In the genomic region with DNA sequence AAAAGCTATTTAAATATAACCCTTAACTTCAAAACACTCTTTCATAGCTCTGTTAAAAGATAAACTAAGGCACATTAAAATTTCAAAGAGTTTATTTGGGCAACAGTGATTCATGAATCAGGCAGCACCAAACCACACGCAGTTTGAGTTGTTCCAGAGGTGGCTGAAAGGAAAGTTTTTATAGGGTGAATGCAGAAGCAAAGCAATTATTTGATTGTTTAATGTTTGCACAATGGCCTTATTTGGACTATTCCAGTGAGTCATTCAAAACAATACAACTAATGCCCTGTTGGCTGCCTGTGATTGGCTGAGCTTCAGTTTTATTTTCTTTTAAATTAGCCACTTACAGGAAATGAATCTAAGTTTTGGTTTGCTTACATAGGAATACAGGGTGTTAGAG, we compare ENCODE assay signal across 30 cellular contexts.
DNase-seq lines count a peak whose midpoint lies in the region; ATAC-seq, FAIRE-seq and TF ChIP-seq lines count a peak whose summit lies in the region.
"Had no signal": no experiment of that assay in that cellular context is flagged by ENCODE, and none has a peak within 500 bp of the region (broad histone marks: within the 10 kb centered on the region; RNA-seq: fewer than 3 reads in every experiment).

No MANE protein-coding gene starts in this region.

- TF ChIP-seq POLR2A in tibial nerve (IDR thresholded peaks at IDR 0.05), result no peak

- WGBS in tibial nerve, 2 donors, result 43 to 53% methylated on average over 1 of the region's 1 CpG

- no peak for FAIRE-seq in urothelium cell line (lab: Jason Lieb, UNC)
- FAIRE-seq: H54 had no signal

- ATAC-seq in GM21786 (IDR thresholded peaks at IDR 0.05; ENCODE audit: unreplicated experiment), result no peak
- ATAC-seq: left cardiac atrium; naive thymus-derived CD4-positive, alpha-beta T cell; sciatic nerve had no signal

- TF ChIP-seq CTCF in fibroblast of lung (conservative IDR thresholded peaks at IDR 0.05 in 1 of 2, IDR thresholded peaks at IDR 0.05 in 1 of 2; ENCODE audit: low read depth in 1 of 2, low read length in 2 of 2) (no peak), tibial nerve (IDR thresholded peaks at IDR 0.05) (no peak)

- no peak for TF ChIP-seq EP300 in tibial nerve (IDR thresholded peaks at IDR 0.05)

- H3K9me3 ChIP-seq in fibroblast of lung (ENCODE audit: control insufficient read depth, insufficient read depth, low read depth, low read length) (no peaks in the 10 kb centered on the region), tibial nerve (peaks cover 0 to 7% (median 3%) of the 10 kb centered on the region in 4 donors)
- H3K9me3 ChIP-seq: SK-N-SH had no signal

- DNase-seq in DMS53 (lab: John Stamatoyannopoulos, UW), result peak; percentile 26
- no peak for DNase-seq in DMS53 treated with DMSO at 0.1 percent for 48 hours (lab: John Stamatoyannopoulos, UW; ENCODE audit: unreplicated experiment)
- DNase-seq in T1000 (lab: John Stamatoyannopoulos, UW), result peak; percentile 31
- peak; percentile 15 to 37 for DNase-seq in fibroblast of lung (ENCODE audit: low read depth in 2 of 2)
- DNase-seq in tibial nerve (ENCODE audit: low spot score in 2 of 2), result no peak
- DNase-seq in urothelium cell line (ENCODE audit: low spot score), result no peak
- DNase-seq in superior temporal gyrus (ENCODE audit: extremely low spot score), result no peak
- DNase-seq: activated gamma-delta T cell; activated naive CD8-positive, alpha-beta T cell treated with anti-CD3 and anti-CD28 coated beads for 36 hours; activated T-cell treated with anti-CD3 and anti-CD28 coated beads, Interleukin-2, amount 50 U/mL, for 24 hours; aorta; COR-L47; DMS79; left cardiac atrium; naive thymus-derived CD4-positive, alpha-beta T cell; NCI-H1105 treated with DMSO at 0.1 percent for 48 hours; NCI-H187 treated with DMSO at 0.1 percent for 48 hours; NCI-H2171; RPMI8226; SK-N-SH; stimulated activated CD4-positive, alpha-beta T cell treated with anti-CD3 and anti-CD28 coated beads, Interleukin-12 subunit alpha, Interleukin-12 subunit beta, amount 100 ng/mL, for 4 hours; stimulated activated CD4-positive, alpha-beta T cell treated with anti-CD3 and anti-CD28 coated beads, Interleukin-2, amount 100 ng/mL, for 48 hours; transverse colon had no signal

- H2AFZ ChIP-seq in fibroblast of lung (ENCODE audit: low read length), result no peak overlapping the region
- H2AFZ ChIP-seq: hepatocyte had no signal

- H3K36me3 ChIP-seq in fibroblast of lung (ENCODE audit: control insufficient read depth, insufficient read depth, low read length) (no peaks in the 10 kb centered on the region), tibial nerve (no peaks in the 10 kb centered on the region)
- H3K36me3 ChIP-seq: BLaER1 treated with 17β-estradiol and CSF1 and Interleukin-3, amounts not matched to agents 10 nM and 100 nM; transverse colon had no signal

- no peaks in the 10 kb centered on the region for H4K20me1 ChIP-seq in fibroblast of lung (ENCODE audit: control insufficient read depth, extremely low read depth, insufficient read depth, low read length)
- H4K20me1 ChIP-seq: BLaER1 treated with 17β-estradiol and CSF1 and Interleukin-3, amounts not matched to agents 10 nM and 100 nM had no signal

- H3K27me3 ChIP-seq in fibroblast of lung (ENCODE audit: control insufficient read depth, insufficient read depth, low read length) (no peaks in the 10 kb centered on the region), tibial nerve (peaks cover 0 to 2% of the 10 kb centered on the region in 2 donors)
- H3K27me3 ChIP-seq: BLaER1 treated with 17β-estradiol and CSF1 and Interleukin-3, amounts not matched to agents 10 nM and 100 nM; hepatocyte had no signal

- H3K4me1 ChIP-seq in fibroblast of lung (ENCODE audit: control insufficient read depth, extremely low read depth, insufficient read depth, low read length) (no peaks in the 10 kb centered on the region), tibial nerve (no peaks in the 10 kb centered on the region)
- H3K4me1 ChIP-seq: BLaER1 treated with 17β-estradiol and CSF1 and Interleukin-3, amounts not matched to agents 10 nM and 100 nM; transverse colon had no signal

- H3K4me2 ChIP-seq in fibroblast of lung (ENCODE audit: extremely low read depth, insufficient read depth, low read length), result no peak overlapping the region
- H3K4me2 ChIP-seq: BLaER1 treated with 17β-estradiol and CSF1 and Interleukin-3, amounts not matched to agents 10 nM and 100 nM; hepatocyte; SK-N-SH had no signal

- H3K9ac ChIP-seq in fibroblast of lung (ENCODE audit: insufficient read depth, low read length), result no peak overlapping the region
- H3K9ac ChIP-seq: BLaER1 treated with 17β-estradiol and CSF1 and Interleukin-3, amounts not matched to agents 10 nM and 100 nM; SK-N-SH had no signal

- no peaks in the 10 kb centered on the region for H3K79me2 ChIP-seq in fibroblast of lung (ENCODE audit: control insufficient read depth, insufficient read depth, low read length)
- H3K79me2 ChIP-seq: hepatocyte had no signal

- H3K27ac ChIP-seq in fibroblast of lung (ENCODE audit: insufficient read depth, low read length) (no peak overlapping the region), tibial nerve (no peak overlapping the region)
- H3K27ac ChIP-seq: 22Rv1; BLaER1 treated with 17β-estradiol and CSF1 and Interleukin-3, amounts not matched to agents 10 nM and 100 nM; hepatocyte had no signal

- H3K4me3 ChIP-seq in fibroblast of lung (replicated peaks in 1 of 4; ENCODE audit: control extremely low read depth in 1 of 4, insufficient read depth in 1 of 4, low read depth in 3 of 4, low read length in 4 of 4) (no peak overlapping the region), tibial nerve (no peak overlapping the region)
- H3K4me3 ChIP-seq: BLaER1 treated with 17β-estradiol and CSF1 and Interleukin-3, amounts not matched to agents 10 nM and 100 nM; hepatocyte; lung; transverse colon had no signal

Comparison
In these comparisons a context has a peak if more than half of its experiments do, and no peak if none do; other contexts are left out.
1. DNase-seq: peak in DMS53 (single experiment), T1000 (single experiment) and fibroblast of lung (2 of 2); none in DMS53 treated with DMSO at 0.1 percent for 48 hours (single experiment), tibial nerve (0 of 2), urothelium cell line (single experiment) and superior temporal gyrus (single experiment).